Comparison of ENCODE assay signal across 1 cellular context in the genomic region with DNA sequence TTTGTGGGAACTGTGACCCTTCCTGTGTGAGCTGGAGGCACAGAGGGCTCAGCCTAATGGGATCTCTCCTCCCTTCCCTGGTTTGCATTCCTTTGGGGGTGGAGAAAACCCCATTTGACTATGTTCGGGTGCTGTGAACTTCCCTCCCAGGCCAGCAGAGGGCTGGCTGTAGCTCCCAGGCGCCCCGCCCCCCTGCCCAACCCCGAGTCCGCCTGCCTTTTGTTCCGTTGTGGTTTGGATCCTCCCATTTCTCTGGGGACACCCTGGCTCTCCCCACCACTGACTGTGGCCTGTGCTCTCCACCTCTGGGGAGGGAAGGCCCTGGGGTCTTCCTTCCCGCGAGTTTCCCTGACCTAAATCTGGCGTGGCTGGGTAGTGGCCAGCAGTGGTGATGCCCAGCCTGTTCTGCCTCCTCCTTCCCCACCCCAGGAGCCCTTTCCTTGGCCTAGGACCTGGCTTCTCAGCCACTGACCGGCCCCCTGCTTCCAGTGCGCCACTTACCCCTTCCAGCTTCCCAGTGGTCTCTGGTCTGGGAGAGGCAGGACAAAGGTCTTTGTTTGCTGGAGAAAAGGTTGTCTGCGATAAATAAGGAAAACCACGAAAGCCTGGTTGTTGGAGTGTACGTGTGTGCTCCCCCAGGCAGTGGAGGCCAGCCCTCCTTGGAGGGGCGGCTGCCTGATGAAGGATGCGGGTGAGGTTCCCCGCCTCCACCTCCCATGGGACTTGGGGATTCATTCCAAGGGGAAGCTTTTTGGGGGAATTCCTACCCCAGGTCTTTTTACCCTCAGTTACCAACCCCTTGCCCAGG.
TF ChIP-seq lines count a peak whose summit lies in the region.

No MANE protein-coding gene starts in this region.

TF ChIP-seq in HepG2, 621 proteins besides CTCF, POLR2A, EP300 and RAD21 (continued from another document and continues in another):
- TF ChIP-seq ZNF558 (CRISPR knock-in tag; IDR thresholded peaks at IDR 0.05; ENCODE audit: borderline replicate concordance) (no peak), SMARCC2 (IDR thresholded peaks at IDR 0.05) (no peak), ARID2 (CRISPR knock-in tag; IDR thresholded peaks at IDR 0.05; ENCODE audit: borderline replicate concordance) (no peak), ZNF883 (CRISPR knock-in tag; IDR thresholded peaks at IDR 0.05; ENCODE audit: not compliant biosample characterization) (no peak), RORA (CRISPR knock-in tag; IDR thresholded peaks at IDR 0.05) (no peak), HDAC2 (CRISPR knock-in tag; IDR thresholded peaks at IDR 0.05) (peak; percentile 31; the same call in 1 of the 2 replicates), ATF2 (CRISPR knock-in tag; IDR thresholded peaks at IDR 0.05) (no peak), ZNF7 (CRISPR knock-in tag; IDR thresholded peaks at IDR 0.05) (no peak), ZNF597 (CRISPR knock-in tag; IDR thresholded peaks at IDR 0.05) (no peak), ZNF296 (CRISPR knock-in tag; conservative IDR thresholded peaks at IDR 0.05) (no peak), TRIM24 (CRISPR knock-in tag; IDR thresholded peaks at IDR 0.05) (no peak), ZNF781 (CRISPR knock-in tag; IDR thresholded peaks at IDR 0.05; ENCODE audit: borderline replicate concordance, not compliant biosample characterization) (no peak), PHB2 (IDR thresholded peaks at IDR 0.05; ENCODE audit: partially characterized antibody) (no peak), ZNF230 (CRISPR knock-in tag; IDR thresholded peaks at IDR 0.05) (no peak), PHF8 (CRISPR knock-in tag; IDR thresholded peaks at IDR 0.05) (no peak), ZNF180 (CRISPR knock-in tag; IDR thresholded peaks at IDR 0.05; ENCODE audit: borderline replicate concordance, low read depth) (no peak), U2AF2 (IDR thresholded peaks at IDR 0.05; ENCODE audit: low read depth, low read length) (no peak), ARHGAP35 (CRISPR knock-in tag; IDR thresholded peaks at IDR 0.05; ENCODE audit: borderline replicate concordance) (no peak), ARNT (IDR thresholded peaks at IDR 0.05) (no peak), MIER2 (CRISPR knock-in tag; IDR thresholded peaks at IDR 0.05) (no peak), TEAD3 (CRISPR knock-in tag; optimal IDR thresholded peaks at IDR 0.05; ENCODE audit: borderline replicate concordance) (peak; percentile 60), ZNF644 (CRISPR knock-in tag; IDR thresholded peaks at IDR 0.05; ENCODE audit: low read depth) (no peak), ZNF362 (CRISPR knock-in tag; IDR thresholded peaks at IDR 0.05; ENCODE audit: borderline replicate concordance) (no peak; the same call in 1 of the 2 replicates), ZNF576 (CRISPR knock-in tag; IDR thresholded peaks at IDR 0.05) (no peak), NR2F1 (CRISPR knock-in tag; IDR thresholded peaks at IDR 0.05) (no peak), TCF7 (IDR thresholded peaks at IDR 0.05; ENCODE audit: low read depth) (no peak), GATA4 (IDR thresholded peaks at IDR 0.05; ENCODE audit: borderline replicate concordance, low read depth) (no peak), CBX5 (CRISPR knock-in tag; IDR thresholded peaks at IDR 0.05; ENCODE audit: borderline replicate concordance) (no peak), AFF4 (CRISPR knock-in tag; IDR thresholded peaks at IDR 0.05) (no peak)
- TF ChIP-seq, protein P1, sequence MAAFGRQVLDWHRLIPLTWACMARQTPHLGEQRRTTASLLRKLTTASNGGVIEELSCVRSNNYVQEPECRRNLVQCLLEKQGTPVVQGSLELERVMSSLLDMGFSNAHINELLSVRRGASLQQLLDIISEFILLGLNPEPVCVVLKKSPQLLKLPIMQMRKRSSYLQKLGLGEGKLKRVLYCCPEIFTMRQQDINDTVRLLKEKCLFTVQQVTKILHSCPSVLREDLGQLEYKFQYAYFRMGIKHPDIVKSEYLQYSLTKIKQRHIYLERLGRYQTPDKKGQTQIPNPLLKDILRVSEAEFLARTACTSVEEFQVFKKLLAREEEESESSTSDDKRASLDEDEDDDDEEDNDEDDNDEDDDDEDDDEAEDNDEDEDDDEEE (CRISPR knock-in tag; IDR thresholded peaks at IDR 0.05) = peak; percentile 24; the same call in 1 of the 2 replicates
- TF ChIP-seq, protein P2, sequence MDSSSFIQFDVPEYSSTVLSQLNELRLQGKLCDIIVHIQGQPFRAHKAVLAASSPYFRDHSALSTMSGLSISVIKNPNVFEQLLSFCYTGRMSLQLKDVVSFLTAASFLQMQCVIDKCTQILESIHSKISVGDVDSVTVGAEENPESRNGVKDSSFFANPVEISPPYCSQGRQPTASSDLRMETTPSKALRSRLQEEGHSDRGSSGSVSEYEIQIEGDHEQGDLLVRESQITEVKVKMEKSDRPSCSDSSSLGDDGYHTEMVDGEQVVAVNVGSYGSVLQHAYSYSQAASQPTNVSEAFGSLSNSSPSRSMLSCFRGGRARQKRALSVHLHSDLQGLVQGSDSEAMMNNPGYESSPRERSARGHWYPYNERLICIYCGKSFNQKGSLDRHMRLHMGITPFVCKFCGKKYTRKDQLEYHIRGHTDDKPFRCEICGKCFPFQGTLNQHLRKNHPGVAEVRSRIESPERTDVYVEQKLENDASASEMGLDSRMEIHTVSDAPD (CRISPR knock-in tag; IDR thresholded peaks at IDR 0.05) = no peak
- TF ChIP-seq, protein P3, sequence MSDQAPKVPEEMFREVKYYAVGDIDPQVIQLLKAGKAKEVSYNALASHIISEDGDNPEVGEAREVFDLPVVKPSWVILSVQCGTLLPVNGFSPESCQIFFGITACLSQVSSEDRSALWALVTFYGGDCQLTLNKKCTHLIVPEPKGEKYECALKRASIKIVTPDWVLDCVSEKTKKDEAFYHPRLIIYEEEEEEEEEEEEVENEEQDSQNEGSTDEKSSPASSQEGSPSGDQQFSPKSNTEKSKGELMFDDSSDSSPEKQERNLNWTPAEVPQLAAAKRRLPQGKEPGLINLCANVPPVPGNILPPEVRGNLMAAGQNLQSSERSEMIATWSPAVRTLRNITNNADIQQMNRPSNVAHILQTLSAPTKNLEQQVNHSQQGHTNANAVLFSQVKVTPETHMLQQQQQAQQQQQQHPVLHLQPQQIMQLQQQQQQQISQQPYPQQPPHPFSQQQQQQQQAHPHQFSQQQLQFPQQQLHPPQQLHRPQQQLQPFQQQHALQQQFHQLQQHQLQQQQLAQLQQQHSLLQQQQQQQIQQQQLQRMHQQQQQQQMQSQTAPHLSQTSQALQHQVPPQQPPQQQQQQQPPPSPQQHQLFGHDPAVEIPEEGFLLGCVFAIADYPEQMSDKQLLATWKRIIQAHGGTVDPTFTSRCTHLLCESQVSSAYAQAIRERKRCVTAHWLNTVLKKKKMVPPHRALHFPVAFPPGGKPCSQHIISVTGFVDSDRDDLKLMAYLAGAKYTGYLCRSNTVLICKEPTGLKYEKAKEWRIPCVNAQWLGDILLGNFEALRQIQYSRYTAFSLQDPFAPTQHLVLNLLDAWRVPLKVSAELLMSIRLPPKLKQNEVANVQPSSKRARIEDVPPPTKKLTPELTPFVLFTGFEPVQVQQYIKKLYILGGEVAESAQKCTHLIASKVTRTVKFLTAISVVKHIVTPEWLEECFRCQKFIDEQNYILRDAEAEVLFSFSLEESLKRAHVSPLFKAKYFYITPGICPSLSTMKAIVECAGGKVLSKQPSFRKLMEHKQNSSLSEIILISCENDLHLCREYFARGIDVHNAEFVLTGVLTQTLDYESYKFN (CRISPR knock-in tag; conservative IDR thresholded peaks at IDR 0.05) = 0 out of 2 replicates have a peak, but pooled peaks have one; percentile 25
